Comparison of ENCODE assay signal across 8 cellular contexts in genomic region chr4:135418353-135418752, GRCh38.
DNase-seq lines count a peak whose midpoint lies in the region; ATAC-seq and TF ChIP-seq lines count a peak whose summit lies in the region.

No MANE protein-coding gene starts in this region.

- POLR2A ChIA-PET in activated CD4-positive, alpha-beta T cell treated with anti-CD3 and anti-CD28 coated beads, Interleukin-2, amount 10 ng/mL, durations not matched to agents 7 days and 5 days (lab: Charles Lee) = no interaction called here

- H3K27me3 ChIP-seq in lower lobe of right lung (ENCODE audit: low read depth) = no peaks in the 10 kb centered on the region

- H3K27me3 Mint-ChIP-seq in activated CD4-positive, alpha-beta T cell treated with anti-CD3 and anti-CD28 coated beads, Interleukin-2, amount 10 ng/mL, durations not matched to agents 7 days and 5 days = no peaks in the 10 kb centered on the region

- no peaks in the 10 kb centered on the region for H3K36me3 ChIP-seq in lower lobe of right lung

- H3K4me1 ChIP-seq in lower lobe of right lung = no peaks in the 10 kb centered on the region

- DNase-seq in A172 (ENCODE audit: low spot score) = peak; percentile 23
- DNase-seq in KBM-7 = peak; percentile 5
- DNase-seq in choroid plexus epithelial cell (ENCODE audit: low read depth) = peak; percentile 62
- DNase-seq in activated CD4-positive, alpha-beta T cell treated with anti-CD3 and anti-CD28 coated beads, Interleukin-2, amount 10 ng/mL, durations not matched to agents 7 days and 5 days = no peak
- DNase-seq in middle frontal gyrus (ENCODE audit: extremely low spot score, low spot score) = no peak
- DNase-seq in lower lobe of right lung = no peak

- CTCF ChIA-PET in activated CD4-positive, alpha-beta T cell treated with anti-CD3 and anti-CD28 coated beads, Interleukin-2, amount 10 ng/mL, durations not matched to agents 7 days and 5 days (lab: Charles Lee) = no interaction called here

- no peaks in the 10 kb centered on the region for H3K9me3 ChIP-seq in lower lobe of right lung

- no peak overlapping the region for H3K4me3 Mint-ChIP-seq in activated CD4-positive, alpha-beta T cell treated with anti-CD3 and anti-CD28 coated beads, Interleukin-2, amount 10 ng/mL, durations not matched to agents 7 days and 5 days

- H3K27ac Mint-ChIP-seq in activated CD4-positive, alpha-beta T cell treated with anti-CD3 and anti-CD28 coated beads, Interleukin-2, amount 10 ng/mL, durations not matched to agents 7 days and 5 days = no peak overlapping the region

- no peaks in the 10 kb centered on the region for H3K4me1 Mint-ChIP-seq in activated CD4-positive, alpha-beta T cell treated with anti-CD3 and anti-CD28 coated beads, Interleukin-2, amount 10 ng/mL, durations not matched to agents 7 days and 5 days

- peak; percentile 73 for TF ChIP-seq CTCF in choroid plexus epithelial cell (conservative IDR thresholded peaks at IDR 0.05; ENCODE audit: low read depth, low read length)
- TF ChIP-seq CTCF in lower lobe of right lung (IDR thresholded peaks at IDR 0.05) = no peak

- ATAC-seq in GM18508 (IDR thresholded peaks at IDR 0.05; ENCODE audit: insufficient read depth, unreplicated experiment) (peak; percentile 70), GM21528 (IDR thresholded peaks at IDR 0.05; ENCODE audit: low FRiP score, unreplicated experiment) (no peak), lower lobe of right lung (no peak)

- intact Hi-C loops in lower lobe of right lung (cut with DNase I) = no loop called here

- no peaks in the 10 kb centered on the region for H3K36me3 Mint-ChIP-seq in activated CD4-positive, alpha-beta T cell treated with anti-CD3 and anti-CD28 coated beads, Interleukin-2, amount 10 ng/mL, durations not matched to agents 7 days and 5 days (ENCODE audit: low read depth)

- H3K4me3 ChIP-seq in choroid plexus epithelial cell (ENCODE audit: low read depth, low read length) (no peak overlapping the region), lower lobe of right lung (no peak overlapping the region)

- no peak overlapping the region for H3K27ac ChIP-seq in lower lobe of right lung

- in situ Hi-C loops in KBM-7 (cut with MboI; ENCODE audit: low pct_unique_long_range_greater_than_20kb, low sequenced_read_pairs) = no loop called here

- H3K9me3 Mint-ChIP-seq in activated CD4-positive, alpha-beta T cell treated with anti-CD3 and anti-CD28 coated beads, Interleukin-2, amount 10 ng/mL, durations not matched to agents 7 days and 5 days = peaks cover 10% of the 10 kb centered on the region

Comparison
In these comparisons a context has a peak if more than half of its experiments do, and no peak if none do; other contexts are left out.
1. DNase-seq: peak in A172 (single experiment), KBM-7 (single experiment) and choroid plexus epithelial cell (single experiment); none in activated CD4-positive, alpha-beta T cell treated with anti-CD3 and anti-CD28 coated beads, Interleukin-2, amount 10 ng/mL, durations not matched to agents 7 days and 5 days (single experiment), middle frontal gyrus (single experiment) and lower lobe of right lung (single experiment).